In genomic region chr19:40232949-40233810, GRCh38 we compare ENCODE assay signal across 1 cellular context.
TF ChIP-seq lines count a peak whose summit lies in the region.

No MANE protein-coding gene starts in this region.

TF ChIP-seq in IMR-90, 13 proteins besides CTCF, POLR2A, EP300 and RAD21:
- TF ChIP-seq RCOR1 (IDR thresholded peaks at IDR 0.05; ENCODE audit: insufficient replicate concordance, low read length) (no peak), NFE2L2 (IDR thresholded peaks at IDR 0.05; ENCODE audit: low read depth, low read length) (no peak), SMC3 (IDR thresholded peaks at IDR 0.05; ENCODE audit: low read depth, low read length) (no peak), MAZ (IDR thresholded peaks at IDR 0.05; ENCODE audit: borderline replicate concordance, low read depth, low read length) (no peak), CHD1 (IDR thresholded peaks at IDR 0.05; ENCODE audit: low read depth, low read length) (no peak), ELK1 (IDR thresholded peaks at IDR 0.05; ENCODE audit: borderline replicate concordance, low read depth, low read length) (no peak), CEBPB (IDR thresholded peaks at IDR 0.05; ENCODE audit: low read depth, low read length) (no peak), FOS (IDR thresholded peaks at IDR 0.05; ENCODE audit: low read depth, low read length) (no peak), BHLHE40 (IDR thresholded peaks at IDR 0.05; ENCODE audit: low read depth, low read length) (no peak), RFX5 (IDR thresholded peaks at IDR 0.05; ENCODE audit: low read depth, low read length) (no peak), MXI1 (IDR thresholded peaks at IDR 0.05; ENCODE audit: borderline replicate concordance, low read depth, low read length) (no peak), MAFK (IDR thresholded peaks at IDR 0.05; ENCODE audit: low read depth, low read length) (no peak), USF2 (IDR thresholded peaks at IDR 0.05; ENCODE audit: low read depth, low read length) (no peak)
